ENCODE assay signal across 11 cellular contexts in genomic region chr2:161424179-161424763, GRCh38. TPM values are rescaled to one million over a fixed set of nuclear protein-coding genes. Genes with fewer than 3 reads are reported as not detected.
A peak's percentile ranks its signal among the peaks of the same experiment; 100 is the strongest.
DNase-seq lines count a peak whose midpoint lies in the region; ATAC-seq, FAIRE-seq and TF ChIP-seq lines count a peak whose summit lies in the region.
"Had no signal": no experiment of that assay in that cellular context is flagged by ENCODE, and none has a peak within 500 bp of the region (broad histone marks: within the 10 kb centered on the region; RNA-seq: fewer than 3 reads in every experiment).

No MANE protein-coding gene starts in this region.

- peaks cover 100% of the 10 kb centered on the region for H3K27me3 ChIP-seq in HUES64 (ENCODE audit: insufficient read depth, low read length)
- H3K27me3 ChIP-seq in neural progenitor cell: peaks cover 100% of the 10 kb centered on the region
- peaks cover 4 to 82% (median 28%) of the 10 kb centered on the region in 4 donors for H3K27me3 ChIP-seq in pancreas

- H3F3A ChIP-seq in neural progenitor cell (ENCODE audit: low read depth): peaks cover 15% of the 10 kb centered on the region

- H3K27ac ChIP-seq in HUES64 (ENCODE audit: low read depth, low read length) (no peak overlapping the region), neural progenitor cell (no peak overlapping the region), pancreas (no peak overlapping the region)
- H3K27ac ChIP-seq: ovary, PC-9 had no signal

- H3K9ac ChIP-seq in HUES64 (ENCODE audit: low read depth, low read length) (no peak overlapping the region), neural progenitor cell (no peak overlapping the region)

- H3K4me2 ChIP-seq in neural progenitor cell: peak overlapping the region; percentile 84
- H3K4me2 ChIP-seq: PC-9 had no signal

- H3K4me1 ChIP-seq in HUES64 (ENCODE audit: insufficient read depth, low read length) (0 out of 2 replicates have a peak, but pooled peaks cover 5% of the 10 kb centered on the region), neural progenitor cell (no peaks in the 10 kb centered on the region), pancreas (peaks cover 0 to 3% (median 0%) of the 10 kb centered on the region in 3 donors)

- H3K36me3 ChIP-seq in HUES64 (ENCODE audit: insufficient read depth, low read length) (no peaks in the 10 kb centered on the region), neural progenitor cell (no peaks in the 10 kb centered on the region), pancreas (no peaks in the 10 kb centered on the region)
- H3K36me3 ChIP-seq: ovary had no signal

- no peaks in the 10 kb centered on the region for H3K79me2 ChIP-seq in neural progenitor cell (ENCODE audit: low read depth)

- DNase-seq in CD14-positive monocyte (ENCODE audit: low spot score): no peak
- DNase-seq in effector memory CD8-positive, alpha-beta T cell: no peak
- peak; percentile 22 for DNase-seq in neural progenitor cell (ENCODE audit: low spot score)
- no peak for DNase-seq in pancreas
- DNase-seq in NCI-H1105 treated with DMSO at 0.1 percent for 48 hours (lab: John Stamatoyannopoulos, UW): no peak
- DNase-seq: DMS79, PC-9 had no signal

- H3K4me3 ChIP-seq in HUES64 (ENCODE audit: low read length) (peak overlapping the region; percentile 53), neural progenitor cell (peak overlapping the region; percentile 41), pancreas (peak overlapping the region in 1 of 4 donors; percentile 41)
- H3K4me3 ChIP-seq: PC-9 had no signal

- H3K4me1 Mint-ChIP-seq in CD14-positive monocyte: peaks cover 38% of the 10 kb centered on the region
- peaks cover 11 to 18% of the 10 kb centered on the region in 2 donors for H3K4me1 Mint-ChIP-seq in effector memory CD8-positive, alpha-beta T cell (ENCODE audit: low read depth in 2 of 2)
- peaks cover 18% of the 10 kb centered on the region for H3K4me1 Mint-ChIP-seq in neural progenitor cell

- WGBS in HUES64: 2% methylated on average over 26 of the region's 26 CpGs
- WGBS in pancreas, 2 donors: 14 to 16% methylated on average over 26 of the region's 26 CpGs

- TF ChIP-seq CTCF in CD14-positive monocyte (IDR thresholded peaks at IDR 0.05) (no peak), neural progenitor cell (IDR thresholded peaks at IDR 0.05) (no peak), pancreas (IDR thresholded peaks at IDR 0.05) (no peak)

- H3K9me3 ChIP-seq in HUES64 (ENCODE audit: insufficient read depth, low read depth, low read length) (no peaks in the 10 kb centered on the region), neural progenitor cell (ENCODE audit: low read depth) (no peaks in the 10 kb centered on the region), pancreas (no peaks in the 10 kb centered on the region)

- H3K4me3 Mint-ChIP-seq in CD14-positive monocyte: peak overlapping the region; percentile 68 to 90
- peak overlapping the region; percentile 47 to 57 for H3K4me3 Mint-ChIP-seq in effector memory CD8-positive, alpha-beta T cell
- peak overlapping the region; percentile 83 for H3K4me3 Mint-ChIP-seq in neural progenitor cell

- peak overlapping the region; percentile 68 for H2AFZ ChIP-seq in neural progenitor cell (replicated peaks)
- H2AFZ ChIP-seq: PC-9 had no signal

- H3K27ac Mint-ChIP-seq in CD14-positive monocyte (no peak overlapping the region), neural progenitor cell (no peak overlapping the region)
- H3K27ac Mint-ChIP-seq in effector memory CD8-positive, alpha-beta T cell: no peak overlapping the region

- no peak for ATAC-seq in effector memory CD8-positive, alpha-beta T cell (replicated peaks)
- ATAC-seq in pancreas (no peak), HG02840 (IDR thresholded peaks at IDR 0.05; ENCODE audit: low FRiP score, unreplicated experiment) (no peak), HG02763 (IDR thresholded peaks at IDR 0.05; ENCODE audit: unreplicated experiment) (no peak)

- peaks cover 9 to 16% of the 10 kb centered on the region in 2 donors for H3K36me3 Mint-ChIP-seq in CD14-positive monocyte
- H3K36me3 Mint-ChIP-seq in effector memory CD8-positive, alpha-beta T cell (ENCODE audit: insufficient read depth): peaks cover 8% of the 10 kb centered on the region
- H3K36me3 Mint-ChIP-seq in neural progenitor cell: peaks cover 4% of the 10 kb centered on the region

- H3K9me3 Mint-ChIP-seq in CD14-positive monocyte (peaks cover 0 to 29% (median 15%) of the 10 kb centered on the region in 7 donors), neural progenitor cell (peaks cover 10% of the 10 kb centered on the region)
- no peaks in the 10 kb centered on the region for H3K9me3 Mint-ChIP-seq in effector memory CD8-positive, alpha-beta T cell

- H3K27me3 Mint-ChIP-seq in CD14-positive monocyte (ENCODE audit: low read depth in 3 of 3): peaks cover 92 to 98% (median 92%) of the 10 kb centered on the region in 3 donors
- peaks cover 84 to 92% of the 10 kb centered on the region in 2 donors for H3K27me3 Mint-ChIP-seq in effector memory CD8-positive, alpha-beta T cell
- H3K27me3 Mint-ChIP-seq in neural progenitor cell (ENCODE audit: insufficient read depth, low read depth): peaks cover 81% of the 10 kb centered on the region

- H4K20me1 ChIP-seq in neural progenitor cell (ENCODE audit: low read depth): peaks cover 73% of the 10 kb centered on the region

- FAIRE-seq in pancreas (lab: Jason Lieb, UNC): no peak

- intact Hi-C loops in CD14-positive monocyte (cut with micrococcal nuclease): no loop called here
- intact Hi-C loops in pancreas (cut with DNase I): no loop called here

RNA-seq across cellular contexts. Expression of gene TBR1, which starts 8.2 kb away (rescaled TPM):
- polyA plus RNA-seq in CD14-positive monocyte (not detected), pancreas (under 1 TPM in 1 of 2 donors, not detected in 1; under 0.01 TPM)
- not detected for polyA plus RNA-seq in HUES64 (2013, experiment 1 of 2)
- polyA plus RNA-seq in HUES64 (2013, experiment 2 of 2): not detected
- total RNA-seq in neural progenitor cell (ENCODE audit: low replicate concordance) (0.09 TPM in 1 of 2 replicates, not detected in the other), pancreas (not detected)
- total RNA-seq: ovary, PC-9 had no signal
- polyA plus RNA-seq: ovary had no signal
